Comparison of ENCODE assay signal across 11 cellular contexts in genomic region chr21:44965251-44966022, GRCh38. TPM values are rescaled to one million over a fixed set of nuclear protein-coding genes. Genes with fewer than 3 reads are reported as not detected.
DNase-seq lines count a peak whose midpoint lies in the region; ATAC-seq, FAIRE-seq and TF ChIP-seq lines count a peak whose summit lies in the region.
"Had no signal": no experiment of that assay in that cellular context is flagged by ENCODE, and none has a peak within 500 bp of the region (broad histone marks: within the 10 kb centered on the region; RNA-seq: fewer than 3 reads in every experiment).

No MANE protein-coding gene starts in this region.

- peaks cover 0 to 2% (median 0%) of the 10 kb centered on the region in 7 donors for H3K9me3 Mint-ChIP-seq in CD14-positive monocyte
- H3K9me3 Mint-ChIP-seq in activated naive CD4-positive, alpha-beta T cell treated with anti-CD3 and anti-CD28 coated beads, Interleukin-2, amount 50 U/mL, for 24 hours: no peaks in the 10 kb centered on the region
- no peaks in the 10 kb centered on the region for H3K9me3 Mint-ChIP-seq in naive thymus-derived CD8-positive, alpha-beta T cell
- H3K9me3 Mint-ChIP-seq: stimulated activated memory B cell treated with anti-CD40 and anti-IgM and Interleukin-4, amounts not matched to agents 10 μg/mL and 1 μg/mL and 100 μg/mL, for 72 hours had no signal

- peaks cover 49 to 55% of the 10 kb centered on the region in 2 donors for H3K36me3 Mint-ChIP-seq in CD14-positive monocyte
- peaks cover 7% of the 10 kb centered on the region for H3K36me3 Mint-ChIP-seq in activated naive CD4-positive, alpha-beta T cell treated with anti-CD3 and anti-CD28 coated beads, Interleukin-2, amount 50 U/mL, for 24 hours
- H3K36me3 Mint-ChIP-seq in naive thymus-derived CD8-positive, alpha-beta T cell: peaks cover 0 to 56% (median 5%) of the 10 kb centered on the region in 3 donors

- H3K27me3 Mint-ChIP-seq in CD14-positive monocyte (ENCODE audit: low read depth in 3 of 3): peaks cover 1 to 9% (median 3%) of the 10 kb centered on the region in 3 donors
- no peaks in the 10 kb centered on the region for H3K27me3 Mint-ChIP-seq in activated naive CD4-positive, alpha-beta T cell treated with anti-CD3 and anti-CD28 coated beads, Interleukin-2, amount 50 U/mL, for 24 hours
- H3K27me3 Mint-ChIP-seq in naive thymus-derived CD8-positive, alpha-beta T cell: no peaks in the 10 kb centered on the region
- H3K27me3 Mint-ChIP-seq: stimulated activated memory B cell treated with anti-CD40 and anti-IgM and Interleukin-4, amounts not matched to agents 10 μg/mL and 1 μg/mL and 100 μg/mL, for 72 hours had no signal

- ATAC-seq in naive thymus-derived CD8-positive, alpha-beta T cell: peak; percentile 62
- no peak for ATAC-seq in GM21515 (IDR thresholded peaks at IDR 0.05; ENCODE audit: unreplicated experiment)
- ATAC-seq: stimulated activated memory B cell treated with anti-CD40 and anti-IgM and Interleukin-4, amounts not matched to agents 10 μg/mL and 1 μg/mL and 100 μg/mL, for 72 hours had no signal

- peaks cover 60% of the 10 kb centered on the region for H3K4me1 Mint-ChIP-seq in CD14-positive monocyte
- H3K4me1 Mint-ChIP-seq in activated naive CD4-positive, alpha-beta T cell treated with anti-CD3 and anti-CD28 coated beads, Interleukin-2, amount 50 U/mL, for 24 hours: peaks cover 43% of the 10 kb centered on the region
- peaks cover 28 to 60% (median 58%) of the 10 kb centered on the region in 4 donors for H3K4me1 Mint-ChIP-seq in naive thymus-derived CD8-positive, alpha-beta T cell

- no peak for FAIRE-seq in H54 (lab: Jason Lieb, UNC)
- FAIRE-seq: H1 had no signal

- POLR2A ChIA-PET in naive thymus-derived CD8-positive, alpha-beta T cell (lab: Charles Lee): interaction anchor here (0.6 to 1.3 kb wide), 3 partner anchors 12 to 487 kb away, joined by 3 to 4 read pairs (median 3); no protein-coding TSS in a partner anchor

- no peak for TF ChIP-seq CTCF in CD14-positive monocyte (IDR thresholded peaks at IDR 0.05)

- H3K27ac Mint-ChIP-seq in CD14-positive monocyte: peak overlapping the region in 6 of 7 donors; percentile 16 to 93 (median 35)
- H3K27ac Mint-ChIP-seq in activated naive CD4-positive, alpha-beta T cell treated with anti-CD3 and anti-CD28 coated beads, Interleukin-2, amount 50 U/mL, for 24 hours: no peak overlapping the region
- H3K27ac Mint-ChIP-seq in naive thymus-derived CD8-positive, alpha-beta T cell: peak overlapping the region in 4 of 10 donors; percentile 0 to 84 (median 34)
- H3K27ac Mint-ChIP-seq: stimulated activated memory B cell treated with anti-CD40 and anti-IgM and Interleukin-4, amounts not matched to agents 10 μg/mL and 1 μg/mL and 100 μg/mL, for 72 hours had no signal

- no peak for TF ChIP-seq POLR2A in H54 (IDR thresholded peaks at IDR 0.05; ENCODE audit: low read depth, low read length)

- DNase-seq in CD14-positive monocyte (ENCODE audit: low spot score): no peak
- peak; percentile 87 for DNase-seq in LHCN-M2 (ENCODE audit: low read depth)
- peak in 3 of 10 donors; percentile 20 to 34 (median 33) for DNase-seq in naive thymus-derived CD8-positive, alpha-beta T cell
- DNase-seq in DMS79 treated with DMSO at 0.1 percent for 48 hours (lab: John Stamatoyannopoulos, UW): no peak
- DNase-seq in DMS153 treated with DMSO at 0.1 percent for 48 hours (lab: John Stamatoyannopoulos, UW; ENCODE audit: unreplicated experiment): no peak
- DNase-seq in H54 (ENCODE audit: insufficient read length, low spot score): no peak
- DNase-seq: dorsolateral prefrontal cortex had no signal

- peak overlapping the region; percentile 41 to 65 for H3K4me3 Mint-ChIP-seq in CD14-positive monocyte
- peak overlapping the region; percentile 72 for H3K4me3 Mint-ChIP-seq in activated naive CD4-positive, alpha-beta T cell treated with anti-CD3 and anti-CD28 coated beads, Interleukin-2, amount 50 U/mL, for 24 hours
- H3K4me3 Mint-ChIP-seq in naive thymus-derived CD8-positive, alpha-beta T cell: peak overlapping the region; percentile 33 to 85 (median 66)
- H3K4me3 Mint-ChIP-seq: stimulated activated memory B cell treated with anti-CD40 and anti-IgM and Interleukin-4, amounts not matched to agents 10 μg/mL and 1 μg/mL and 100 μg/mL, for 72 hours had no signal

- intact Hi-C loops in CD14-positive monocyte (cut with micrococcal nuclease): loop anchor here in 1 of 2 donors (5.0 kb wide), 3 partner anchors 112 to 852 kb away; partner anchors contain the start of gene POFUT2

RNA-seq across cellular contexts. Expression of gene SLX9, which starts 25.6 kb away (rescaled TPM):
- 1 to 10 TPM; 7.5 to 9.0 TPM for polyA plus RNA-seq in CD14-positive monocyte
- 21.2 and 24.9 TPM in 2 replicates for total RNA-seq in LHCN-M2 (2014; rRNA removed)
- 57.1 TPM for polyA plus RNA-seq in LHCN-M2 (2012)
- total RNA-seq in naive thymus-derived CD8-positive, alpha-beta T cell: 10 to 100 TPM; 23.5 to 27.9 TPM
- polyA plus RNA-seq in naive thymus-derived CD8-positive, alpha-beta T cell: 10 to 100 TPM; 11.7 to 13.5 (median 12.1) TPM

RNA-seq across cellular contexts. Expression of gene ITGB2, which starts 44.7 kb away (rescaled TPM):
- 1,000 to 10,000 TPM; 1,470 to 1,628 TPM for polyA plus RNA-seq in CD14-positive monocyte
- 3.7 and 3.8 TPM in 2 replicates for total RNA-seq in LHCN-M2 (2014; rRNA removed)
- 25.3 TPM for polyA plus RNA-seq in LHCN-M2 (2012)
- 100 to 1,000 TPM; 177 to 180 TPM for total RNA-seq in naive thymus-derived CD8-positive, alpha-beta T cell
- polyA plus RNA-seq in naive thymus-derived CD8-positive, alpha-beta T cell: 100 to 1,000 TPM; 423 to 549 (median 524) TPM

Comparison
In these comparisons a context has a peak if more than half of its experiments do, and no peak if none do; other contexts are left out.
1. RNA of gene ITGB2, which starts 44.7 kb away (total RNA-seq): 177 to 180 TPM in naive thymus-derived CD8-positive, alpha-beta T cell; 3.7 to 3.8 TPM in LHCN-M2; every median in the first group is over 10 times any median in the second.
2. Peak in every context shown above with its lines, with median percentiles within 50 percentile points of each other: H3K4me3 Mint-ChIP-seq.